18 cellular contexts compared by ENCODE assay signal in the genomic region with DNA sequence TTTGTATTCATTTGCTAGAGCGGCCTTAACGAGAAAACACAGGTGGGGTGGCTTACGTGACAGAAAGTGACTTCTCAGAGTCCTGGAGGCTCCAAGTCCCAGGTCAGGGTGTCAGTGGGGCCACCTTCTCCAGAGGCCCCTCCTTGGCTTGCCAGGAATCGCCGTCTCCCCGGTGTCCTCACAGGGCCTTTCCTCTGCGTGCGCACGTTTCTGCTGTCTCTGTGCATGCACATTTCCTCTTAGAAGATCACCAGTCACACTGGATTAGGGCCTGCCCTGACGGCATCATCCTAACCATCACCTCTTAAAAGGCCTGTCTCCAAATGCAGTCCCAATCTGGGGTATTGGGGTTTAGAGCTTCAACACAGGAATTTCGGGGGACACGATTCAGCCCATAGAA.
DNase-seq lines count a peak whose midpoint lies in the region; ATAC-seq and TF ChIP-seq lines count a peak whose summit lies in the region.
"Had no signal": no experiment of that assay in that cellular context is flagged by ENCODE, and none has a peak within 500 bp of the region (broad histone marks: within the 10 kb centered on the region; RNA-seq: fewer than 3 reads in every experiment).

No MANE protein-coding gene starts in this region.

- no peak overlapping the region for H2BK15ac ChIP-seq in neuronal stem cell (ENCODE audit: low read length)

- peaks cover 80% of the 10 kb centered on the region for H3K4me1 ChIP-seq in BLaER1
- H3K4me1 ChIP-seq in colonic mucosa: no peaks in the 10 kb centered on the region
- peaks cover 0 to 7% of the 10 kb centered on the region in 2 donors for H3K4me1 ChIP-seq in neuronal stem cell (ENCODE audit: control insufficient read depth in 2 of 2, insufficient read depth in 1 of 2, low read depth in 1 of 2, low read length in 2 of 2)

- no peak overlapping the region for H2AK5ac ChIP-seq in neuronal stem cell (ENCODE audit: low read depth, low read length)

- no peak overlapping the region for H3K23ac ChIP-seq in neuronal stem cell (ENCODE audit: low read depth, low read length, poor library complexity)

- no peaks in the 10 kb centered on the region; the same call in 1 of the 2 replicates for H3K9me3 ChIP-seq in BLaER1
- no peaks in the 10 kb centered on the region for H3K9me3 ChIP-seq in colonic mucosa
- H3K9me3 ChIP-seq in neuronal stem cell (replicated peaks in 1 of 2; ENCODE audit: control insufficient read depth in 2 of 2, insufficient read depth in 1 of 2, low read depth in 1 of 2, low read length in 2 of 2): no peaks in the 10 kb centered on the region

- no peak overlapping the region for H2BK120ac ChIP-seq in neuronal stem cell (ENCODE audit: low read depth, low read length)

- H3K4me3 ChIP-seq in BLaER1: peak overlapping the region; percentile 55
- H3K4me3 ChIP-seq in colonic mucosa: no peak overlapping the region
- no peak overlapping the region for H3K4me3 ChIP-seq in neuronal stem cell (ENCODE audit: low read length in 2 of 2)
- H3K4me3 ChIP-seq: GM23338 had no signal

- H3K36me3 Mint-ChIP-seq in type B pancreatic cell: no peaks in the 10 kb centered on the region
- H3K36me3 Mint-ChIP-seq: CD4-positive, alpha-beta memory T cell had no signal

- H3K9ac ChIP-seq in BLaER1 (peak overlapping the region; percentile 74), colonic mucosa (ENCODE audit: low read depth in 2 of 2, low read length in 2 of 2) (no peak overlapping the region), neuronal stem cell (ENCODE audit: low read depth, low read length, poor library complexity) (no peak overlapping the region)

- TF ChIP-seq CTCF in colonic mucosa (IDR thresholded peaks at IDR 0.05) (no peak), type B pancreatic cell (conservative IDR thresholded peaks at IDR 0.05) (no peak)

- no peak overlapping the region for H2AFZ ChIP-seq in neuronal stem cell (ENCODE audit: low read length)

- no peak overlapping the region for H3K14ac ChIP-seq in neuronal stem cell (ENCODE audit: low read length)

- no peaks in the 10 kb centered on the region for H3K27me3 ChIP-seq in BLaER1
- no peaks in the 10 kb centered on the region for H3K27me3 ChIP-seq in colonic mucosa
- H3K27me3 ChIP-seq in neuronal stem cell (ENCODE audit: control insufficient read depth in 3 of 3, insufficient read depth in 3 of 3, low read depth in 1 of 3, low read length in 3 of 3): no peaks in the 10 kb centered on the region

- no peaks in the 10 kb centered on the region for H3K9me3 Mint-ChIP-seq in type B pancreatic cell
- H3K9me3 Mint-ChIP-seq: CD4-positive, alpha-beta memory T cell; GM23338; H9 had no signal

- H3K79me1 ChIP-seq in neuronal stem cell (ENCODE audit: low read depth, low read length): no peaks in the 10 kb centered on the region

- H3K4me2 ChIP-seq in BLaER1 (peak overlapping the region; percentile 90), neuronal stem cell (ENCODE audit: insufficient read depth, low read length, poor library complexity, severe bottlenecking) (no peak overlapping the region)
- H3K4me2 ChIP-seq: GM23338 had no signal

- H3K27ac ChIP-seq in BLaER1: peak overlapping the region; percentile 83
- no peak overlapping the region for H3K27ac ChIP-seq in colonic mucosa
- H3K27ac ChIP-seq in neuronal stem cell (replicated peaks; ENCODE audit: low read length): no peak overlapping the region
- H3K27ac ChIP-seq: 22Rv1 had no signal

- H3K4me3 Mint-ChIP-seq in type B pancreatic cell: no peak overlapping the region
- H3K4me3 Mint-ChIP-seq: B cell; CD4-positive, alpha-beta memory T cell; GM23338; H9 had no signal

- H3K18ac ChIP-seq in neuronal stem cell (ENCODE audit: low read length): no peak overlapping the region

- no peak overlapping the region for H4K91ac ChIP-seq in neuronal stem cell (ENCODE audit: low read depth, low read length, poor library complexity)

- H3K27me3 Mint-ChIP-seq in type B pancreatic cell: peaks cover 15% of the 10 kb centered on the region

- H2BK5ac ChIP-seq in neuronal stem cell (ENCODE audit: low read length): peak overlapping the region; percentile 18

- no peak overlapping the region for H3K4ac ChIP-seq in neuronal stem cell (ENCODE audit: low read length)

- DNase-seq in colonic mucosa (peak; percentile 9), neuronal stem cell (ENCODE audit: low spot score) (no peak), type B pancreatic cell (ENCODE audit: extremely low spot score, unreplicated experiment) (peak; percentile 36), left lobe of liver (ENCODE audit: low spot score) (no peak)
- no peak for DNase-seq in NK-92 treated with Interleukin-12 subunit alpha and Interleukin-12 subunit beta, amount 100 ng/mL, for 24 hours (lab: John Stamatoyannopoulos, UW)
- DNase-seq: C1 segment of cervical spinal cord; Calu3; CD4-positive, alpha-beta memory T cell; COR-L47; DMS53; DND-41; H9 had no signal

- H4K8ac ChIP-seq in neuronal stem cell (ENCODE audit: low read depth, low read length): no peak overlapping the region

- peaks cover 11% of the 10 kb centered on the region for H3K4me1 Mint-ChIP-seq in type B pancreatic cell (ENCODE audit: unreplicated experiment)
- H3K4me1 Mint-ChIP-seq: B cell, GM23338 had no signal

- intact Hi-C loops in colonic mucosa (cut with DNase I): no loop called here

- no CpG with 5 or more reads among the region's 12 CpGs for WGBS in neuronal stem cell (ENCODE audit: extremely low coverage in 2 of 2, insufficient read length in 2 of 2, insufficient replicate concordance in 1 of 2), 2 donors

- ATAC-seq in left lobe of liver: no peak
- ATAC-seq in GM19324 (IDR thresholded peaks at IDR 0.05; ENCODE audit: low FRiP score, unreplicated experiment): no peak
- ATAC-seq: GM23338, HCT116 had no signal

- no peak overlapping the region for H3K27ac Mint-ChIP-seq in type B pancreatic cell
- H3K27ac Mint-ChIP-seq: B cell; CD4-positive, alpha-beta memory T cell; GM23338; H9 had no signal

- no peaks in the 10 kb centered on the region for H3K36me3 ChIP-seq in BLaER1
- H3K36me3 ChIP-seq in colonic mucosa: no peaks in the 10 kb centered on the region
- no peaks in the 10 kb centered on the region for H3K36me3 ChIP-seq in neuronal stem cell (replicated peaks in 1 of 2; ENCODE audit: control insufficient read depth in 2 of 2, insufficient read depth in 2 of 2, low read length in 2 of 2)

- no peak overlapping the region for H2BK12ac ChIP-seq in neuronal stem cell (ENCODE audit: low read length)

- no peaks in the 10 kb centered on the region for H4K20me1 ChIP-seq in BLaER1

Comparison
In these comparisons a context has a peak if more than half of its experiments do, and no peak if none do; other contexts are left out.
1. DNase-seq: peak in colonic mucosa (single experiment) and type B pancreatic cell (single experiment); none in neuronal stem cell (single experiment), left lobe of liver (single experiment) and NK-92 treated with Interleukin-12 subunit alpha and Interleukin-12 subunit beta, amount 100 ng/mL, for 24 hours (single experiment).